18 cellular contexts compared by ENCODE assay signal in the genomic region with DNA sequence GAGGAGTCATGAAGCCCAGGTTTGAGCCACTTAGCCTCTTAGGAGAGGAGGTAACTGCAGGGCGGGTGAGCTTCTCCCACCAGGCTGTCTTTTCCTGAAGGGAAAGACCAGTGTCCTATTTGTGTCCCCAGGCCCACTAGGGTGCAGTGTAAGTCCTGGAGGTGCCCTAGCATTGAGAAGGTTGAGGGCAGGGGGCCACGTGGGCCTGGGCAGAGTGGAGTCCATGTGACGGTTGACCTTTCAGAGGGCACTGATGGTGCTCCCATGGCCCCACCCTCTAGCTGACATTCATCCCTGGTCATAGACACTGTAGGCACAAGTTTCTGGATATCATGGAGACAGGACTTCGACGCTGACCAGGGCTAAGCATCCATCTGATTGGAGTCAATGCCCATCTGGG. TPM values are rescaled to one million over a fixed set of nuclear protein-coding genes. Genes with fewer than 3 reads are reported as not detected.
A peak's percentile ranks its signal among the peaks of the same experiment; 100 is the strongest.
DNase-seq lines count a peak whose midpoint lies in the region; ATAC-seq and TF ChIP-seq lines count a peak whose summit lies in the region.
"Had no signal": no experiment of that assay in that cellular context is flagged by ENCODE, and none has a peak within 500 bp of the region (broad histone marks: within the 10 kb centered on the region; RNA-seq: fewer than 3 reads in every experiment).

No MANE protein-coding gene starts in this region.

- no peaks in the 10 kb centered on the region for H3K36me3 ChIP-seq in NT2/D1 (ENCODE audit: insufficient read depth, insufficient read length, low read length)
- H3K36me3 ChIP-seq in endodermal cell (ENCODE audit: control insufficient read depth, insufficient read depth, low read length), result no peaks in the 10 kb centered on the region
- H3K36me3 ChIP-seq: Peyer's patch had no signal

- H3K4me3 ChIP-seq in NT2/D1 (ENCODE audit: insufficient read length, low read depth) (no peak overlapping the region), endodermal cell (ENCODE audit: low read length) (no peak overlapping the region)
- H3K4me3 ChIP-seq: Peyer's patch had no signal

- 67 to 84% methylated on average over 4 to 5 of the region's 5 CpGs for WGBS in endodermal cell (ENCODE audit: insufficient coverage in 1 of 2, insufficient read length in 1 of 2), 2 experiments

- no peak for ATAC-seq in activated CD8-positive, alpha-beta T cell treated with anti-CD3 and anti-CD28 coated beads, Interleukin-2, amount 10 ng/mL, durations not matched to agents 7 days and 5 days
- ATAC-seq in activated CD8-positive, alpha-beta T cell treated with anti-CD3 and anti-CD28 coated beads for 36 hours, result no peak
- no peak for ATAC-seq in GM21619 (IDR thresholded peaks at IDR 0.05; ENCODE audit: unreplicated experiment)
- no peak for ATAC-seq in GM19467 (IDR thresholded peaks at IDR 0.05; ENCODE audit: unreplicated experiment)

- H3K4me1 Mint-ChIP-seq in activated CD8-positive, alpha-beta T cell treated with anti-CD3 and anti-CD28 coated beads, Interleukin-2, amount 10 ng/mL, durations not matched to agents 7 days and 5 days (ENCODE audit: low read depth), result no peaks in the 10 kb centered on the region
- H3K4me1 Mint-ChIP-seq in activated CD8-positive, alpha-beta T cell treated with anti-CD3 and anti-CD28 coated beads for 36 hours (ENCODE audit: low read depth), result no peaks in the 10 kb centered on the region
- peaks cover 43% of the 10 kb centered on the region for H3K4me1 Mint-ChIP-seq in endodermal cell

- CTCF ChIA-PET in activated CD8-positive, alpha-beta T cell treated with anti-CD3 and anti-CD28 coated beads, Interleukin-2, amount 10 ng/mL, durations not matched to agents 7 days and 5 days (lab: Charles Lee), result no interaction called here
- CTCF ChIA-PET in activated CD8-positive, alpha-beta T cell treated with anti-CD3 and anti-CD28 coated beads for 36 hours (lab: Charles Lee), result no interaction called here

- H3K9me3 ChIP-seq in NT2/D1 (ENCODE audit: insufficient read depth, low read length) (no peaks in the 10 kb centered on the region), endodermal cell (ENCODE audit: control insufficient read depth, low read length) (no peaks in the 10 kb centered on the region)
- H3K9me3 ChIP-seq: Peyer's patch had no signal

- H3K4me1 ChIP-seq in NT2/D1 (ENCODE audit: insufficient read depth, insufficient read length), result peaks cover 14% of the 10 kb centered on the region
- peaks cover 13% of the 10 kb centered on the region for H3K4me1 ChIP-seq in endodermal cell (ENCODE audit: control insufficient read depth, insufficient read depth, low read length)
- H3K4me1 ChIP-seq: Peyer's patch had no signal

- H3K9me3 Mint-ChIP-seq in activated CD8-positive, alpha-beta T cell treated with anti-CD3 and anti-CD28 coated beads, Interleukin-2, amount 10 ng/mL, durations not matched to agents 7 days and 5 days (ENCODE audit: insufficient read depth), result no peaks in the 10 kb centered on the region
- no peaks in the 10 kb centered on the region for H3K9me3 Mint-ChIP-seq in activated CD8-positive, alpha-beta T cell treated with anti-CD3 and anti-CD28 coated beads for 36 hours
- H3K9me3 Mint-ChIP-seq in endodermal cell, result no peaks in the 10 kb centered on the region
- H3K9me3 Mint-ChIP-seq: CD4-positive, alpha-beta T cell had no signal

- H3K36me3 Mint-ChIP-seq in activated CD8-positive, alpha-beta T cell treated with anti-CD3 and anti-CD28 coated beads, Interleukin-2, amount 10 ng/mL, durations not matched to agents 7 days and 5 days (ENCODE audit: low read depth), result no peaks in the 10 kb centered on the region
- H3K36me3 Mint-ChIP-seq in activated CD8-positive, alpha-beta T cell treated with anti-CD3 and anti-CD28 coated beads for 36 hours (ENCODE audit: low read depth), result no peaks in the 10 kb centered on the region
- H3K36me3 Mint-ChIP-seq in endodermal cell (ENCODE audit: low read depth), result no peaks in the 10 kb centered on the region

- TF ChIP-seq CTCF in activated CD8-positive, alpha-beta T cell treated with anti-CD3 and anti-CD28 coated beads for 36 hours (IDR thresholded peaks at IDR 0.05), result no peak
- TF ChIP-seq CTCF in endodermal cell (conservative IDR thresholded peaks at IDR 0.05), result peak; percentile 53

- no peak overlapping the region for H3K27ac Mint-ChIP-seq in activated CD8-positive, alpha-beta T cell treated with anti-CD3 and anti-CD28 coated beads, Interleukin-2, amount 10 ng/mL, durations not matched to agents 7 days and 5 days
- no peak overlapping the region for H3K27ac Mint-ChIP-seq in activated CD8-positive, alpha-beta T cell treated with anti-CD3 and anti-CD28 coated beads for 36 hours
- H3K27ac Mint-ChIP-seq in endodermal cell, result no peak overlapping the region
- H3K27ac Mint-ChIP-seq: CD4-positive, alpha-beta T cell had no signal

- peak overlapping the region; percentile 4 for H3K9ac ChIP-seq in NT2/D1 (ENCODE audit: insufficient read length, low read depth)
- H3K9ac ChIP-seq in endodermal cell (ENCODE audit: extremely low read depth, low read length, poor library complexity, severe bottlenecking), result no peak overlapping the region

- DNase-seq in activated CD8-positive, alpha-beta T cell treated with anti-CD3 and anti-CD28 coated beads, Interleukin-2, amount 10 ng/mL, durations not matched to agents 7 days and 5 days, result peak; percentile 12
- no peak for DNase-seq in activated CD8-positive, alpha-beta T cell treated with anti-CD3 and anti-CD28 coated beads for 36 hours
- DNase-seq in NT2/D1 (ENCODE audit: low read depth, low spot score) (no peak), endodermal cell (peak; percentile 52), T-helper 9 cell (no peak)
- DNase-seq in central memory CD4-positive, alpha-beta T cell, result no peak
- DNase-seq: AML-193; CD4-positive, alpha-beta T cell; DMS79 treated with DMSO at 0.1 percent for 48 hours; GF-D8; MM.1S; NCI-H1417 treated with DMSO at 0.1 percent for 48 hours; NCI-H2081 treated with DMSO at 0.1 percent for 48 hours; NCI-H526 treated with DMSO at 0.1 percent for 48 hours; Peyer's patch; SHP77 had no signal

- POLR2A ChIA-PET in activated CD8-positive, alpha-beta T cell treated with anti-CD3 and anti-CD28 coated beads, Interleukin-2, amount 10 ng/mL, durations not matched to agents 7 days and 5 days (lab: Charles Lee), result no interaction called here
- POLR2A ChIA-PET in activated CD8-positive, alpha-beta T cell treated with anti-CD3 and anti-CD28 coated beads for 36 hours (lab: Charles Lee), result no interaction called here

- intact Hi-C loops in activated CD8-positive, alpha-beta T cell treated with anti-CD3 and anti-CD28 coated beads for 36 hours (cut with micrococcal nuclease), result no loop called here

- H3K27me3 Mint-ChIP-seq in activated CD8-positive, alpha-beta T cell treated with anti-CD3 and anti-CD28 coated beads, Interleukin-2, amount 10 ng/mL, durations not matched to agents 7 days and 5 days (ENCODE audit: low read depth), result peaks cover 11% of the 10 kb centered on the region
- peaks cover 2% of the 10 kb centered on the region for H3K27me3 Mint-ChIP-seq in activated CD8-positive, alpha-beta T cell treated with anti-CD3 and anti-CD28 coated beads for 36 hours
- peaks cover 3% of the 10 kb centered on the region for H3K27me3 Mint-ChIP-seq in endodermal cell (ENCODE audit: insufficient read depth)
- H3K27me3 Mint-ChIP-seq: CD4-positive, alpha-beta T cell had no signal

- H3K27me3 ChIP-seq in NT2/D1 (ENCODE audit: insufficient read depth, insufficient read length), result peaks cover 2% of the 10 kb centered on the region
- no peaks in the 10 kb centered on the region for H3K27me3 ChIP-seq in endodermal cell (ENCODE audit: control insufficient read depth, insufficient read depth, low read length, poor library complexity, severe bottlenecking)
- H3K27me3 ChIP-seq: Peyer's patch had no signal

- no peak overlapping the region for H3K27ac ChIP-seq in endodermal cell (ENCODE audit: low read depth, low read length)
- H3K27ac ChIP-seq: Peyer's patch had no signal

- H3K4me3 Mint-ChIP-seq in activated CD8-positive, alpha-beta T cell treated with anti-CD3 and anti-CD28 coated beads, Interleukin-2, amount 10 ng/mL, durations not matched to agents 7 days and 5 days, result no peak overlapping the region
- H3K4me3 Mint-ChIP-seq in activated CD8-positive, alpha-beta T cell treated with anti-CD3 and anti-CD28 coated beads for 36 hours, result no peak overlapping the region
- H3K4me3 Mint-ChIP-seq in endodermal cell, result no peak overlapping the region
- H3K4me3 Mint-ChIP-seq: CD4-positive, alpha-beta T cell had no signal

RNA-seq across cellular contexts. Expression of gene TP53I11, which starts 44.1 kb away (rescaled TPM):
- total RNA-seq in activated CD8-positive, alpha-beta T cell treated with anti-CD3 and anti-CD28 coated beads, Interleukin-2, amount 10 ng/mL, durations not matched to agents 7 days and 5 days, result 1 to 10 TPM; 1.4 to 2.5 TPM
- total RNA-seq in activated CD8-positive, alpha-beta T cell treated with anti-CD3 and anti-CD28 coated beads for 36 hours, result 10 to 100 TPM; 15.2 to 17.5 TPM
- total RNA-seq in endodermal cell, result 100 to 1,000 TPM; 136 to 203 TPM
- 94.6 TPM for polyA plus RNA-seq in endodermal cell (2013, experiment 1 of 2)
- polyA plus RNA-seq in endodermal cell (2013, experiment 2 of 2), result 91.2 TPM

Comparison
In these comparisons a context has a peak if more than half of its experiments do, and no peak if none do; other contexts are left out.
1. DNase-seq: peak in activated CD8-positive, alpha-beta T cell treated with anti-CD3 and anti-CD28 coated beads, Interleukin-2, amount 10 ng/mL, durations not matched to agents 7 days and 5 days (single experiment) and endodermal cell (single experiment); none in activated CD8-positive, alpha-beta T cell treated with anti-CD3 and anti-CD28 coated beads for 36 hours (single experiment), NT2/D1 (single experiment), central memory CD4-positive, alpha-beta T cell (single experiment) and T-helper 9 cell (single experiment).
2. RNA of gene TP53I11, which starts 44.1 kb away (total RNA-seq): 136 to 203 TPM in endodermal cell; 15.2 to 17.5 TPM in activated CD8-positive, alpha-beta T cell treated with anti-CD3 and anti-CD28 coated beads for 36 hours and 1.4 to 2.5 TPM in activated CD8-positive, alpha-beta T cell treated with anti-CD3 and anti-CD28 coated beads, Interleukin-2, amount 10 ng/mL, durations not matched to agents 7 days and 5 days; every median in the first group is over 4 times any median in the second.